In genomic region chr11:88103337-88104206, GRCh38 we compare ENCODE assay signal across 8 cellular contexts.
DNase-seq lines count a peak whose midpoint lies in the region; TF ChIP-seq lines count a peak whose summit lies in the region.

No MANE protein-coding gene starts in this region.

- no peaks in the 10 kb centered on the region for H3K36me3 Mint-ChIP-seq in T-helper 2 cell treated with Interferon-gamma antibody and Interleukin-4, amounts not matched to agents 5 μg/mL and 100 μg/mL, for 36 hours (ENCODE audit: low read depth)

- no peaks in the 10 kb centered on the region for H3K9me2 ChIP-seq in Karpas-422 (replicated peaks; ENCODE audit: insufficient read depth, low read length)

- no peak for TF ChIP-seq POLR2A in erythroblast (IDR thresholded peaks at IDR 0.05; ENCODE audit: low read length)
- TF ChIP-seq POLR2A in sigmoid colon (IDR thresholded peaks at IDR 0.05) = no peak

- TF ChIP-seq EP300 in sigmoid colon (IDR thresholded peaks at IDR 0.05) = no peak

- peaks cover 8% of the 10 kb centered on the region for H3K27me3 Mint-ChIP-seq in T-helper 2 cell treated with Interferon-gamma antibody and Interleukin-4, amounts not matched to agents 5 μg/mL and 100 μg/mL, for 36 hours (ENCODE audit: low read depth)

- H3K4me3 Mint-ChIP-seq in T-helper 2 cell treated with Interferon-gamma antibody and Interleukin-4, amounts not matched to agents 5 μg/mL and 100 μg/mL, for 36 hours = no peak overlapping the region

- H3K4me1 ChIP-seq in Karpas-422 (ENCODE audit: low read length) = peaks cover 19% of the 10 kb centered on the region
- no peaks in the 10 kb centered on the region for H3K4me1 ChIP-seq in sigmoid colon

- no peak overlapping the region for H3K9ac ChIP-seq in Karpas-422 (ENCODE audit: low read length)

- no peaks in the 10 kb centered on the region for H4K20me1 ChIP-seq in Karpas-422 (ENCODE audit: insufficient read depth, low read depth, low read length)

- no peaks in the 10 kb centered on the region for H3K36me3 ChIP-seq in H7 (replicated peaks; ENCODE audit: control insufficient read depth, insufficient read depth, low read length)
- H3K36me3 ChIP-seq in Karpas-422 (ENCODE audit: insufficient read depth, low read length) = no peaks in the 10 kb centered on the region
- no peaks in the 10 kb centered on the region for H3K36me3 ChIP-seq in sigmoid colon

- no peak overlapping the region for H2AFZ ChIP-seq in Karpas-422 (ENCODE audit: low read length)

- 59 to 70% methylated on average over 9 of the region's 9 CpGs for WGBS in sigmoid colon, 2 donors

- no peak overlapping the region for H3K4me3 ChIP-seq in AG09309 (ENCODE audit: control insufficient read depth, low read depth, low read length)
- no peak overlapping the region for H3K4me3 ChIP-seq in H7 (ENCODE audit: insufficient read depth, low read depth, low read length)
- H3K4me3 ChIP-seq in Karpas-422 (ENCODE audit: low read length) = no peak overlapping the region
- H3K4me3 ChIP-seq in retinal pigment epithelial cell (ENCODE audit: low read length) = no peak overlapping the region
- no peak overlapping the region for H3K4me3 ChIP-seq in sigmoid colon

- DNase-seq in AG09309 (ENCODE audit: low read depth) (no peak), GM04504 (ENCODE audit: low read depth) (peak; percentile 5), H7 (peak; percentile 55), Karpas-422 (peak; percentile 95), erythroblast (lab: John Stamatoyannopoulos, UW) (peak; percentile 67 to 82), retinal pigment epithelial cell (ENCODE audit: low read depth) (peak; percentile 35), sigmoid colon (no peak)
- peak; percentile 18 for DNase-seq in T-helper 2 cell treated with Interferon-gamma antibody and Interleukin-4, amounts not matched to agents 5 μg/mL and 100 μg/mL, for 36 hours (ENCODE audit: low spot score)

- H3K4me1 Mint-ChIP-seq in T-helper 2 cell treated with Interferon-gamma antibody and Interleukin-4, amounts not matched to agents 5 μg/mL and 100 μg/mL, for 36 hours (ENCODE audit: low read depth) = no peaks in the 10 kb centered on the region

- no peak overlapping the region for H3K27ac ChIP-seq in Karpas-422 (ENCODE audit: low read length)
- H3K27ac ChIP-seq in sigmoid colon = no peak overlapping the region

- H3K4me2 ChIP-seq in Karpas-422 (ENCODE audit: low read depth, low read length, poor library complexity, severe bottlenecking) = no peak overlapping the region

- TF ChIP-seq CTCF in AG09309 (IDR thresholded peaks at IDR 0.05; ENCODE audit: control insufficient read depth, insufficient read depth, low read depth, low read length, missing control alignments) (peak; percentile 63), retinal pigment epithelial cell (conservative IDR thresholded peaks at IDR 0.05; ENCODE audit: low read depth, low read length) (peak; percentile 64), sigmoid colon (IDR thresholded peaks at IDR 0.05) (no peak)

- H3K79me2 ChIP-seq in Karpas-422 (ENCODE audit: low read length) = no peaks in the 10 kb centered on the region

- no peaks in the 10 kb centered on the region for H3K9me3 Mint-ChIP-seq in T-helper 2 cell treated with Interferon-gamma antibody and Interleukin-4, amounts not matched to agents 5 μg/mL and 100 μg/mL, for 36 hours

- intact Hi-C loops in sigmoid colon (cut with DNase I) = no loop called here

- H3K27me3 ChIP-seq in H7 (ENCODE audit: control insufficient read depth, insufficient read depth, low read length) = no peaks in the 10 kb centered on the region
- peaks cover 4% of the 10 kb centered on the region; the same call in 1 of the 2 replicates for H3K27me3 ChIP-seq in Karpas-422 (ENCODE audit: low read length)
- H3K27me3 ChIP-seq in sigmoid colon = no peaks in the 10 kb centered on the region

- no peak overlapping the region for H3K27ac Mint-ChIP-seq in T-helper 2 cell treated with Interferon-gamma antibody and Interleukin-4, amounts not matched to agents 5 μg/mL and 100 μg/mL, for 36 hours

- no peaks in the 10 kb centered on the region for H3K9me3 ChIP-seq in Karpas-422 (ENCODE audit: low read length)
- no peaks in the 10 kb centered on the region for H3K9me3 ChIP-seq in sigmoid colon

Comparison
In these comparisons a context has a peak if more than half of its experiments do, and no peak if none do; other contexts are left out.
1. DNase-seq: peak in GM04504 (single experiment), H7 (single experiment), Karpas-422 (single experiment), T-helper 2 cell treated with Interferon-gamma antibody and Interleukin-4, amounts not matched to agents 5 μg/mL and 100 μg/mL, for 36 hours (single experiment), erythroblast (2 of 2) and retinal pigment epithelial cell (single experiment); none in AG09309 (single experiment) and sigmoid colon (single experiment).
2. CTCF ChIP-seq: peak in AG09309 (single experiment) and retinal pigment epithelial cell (single experiment); none in sigmoid colon (0 of 4).